Comparison of ENCODE assay signal across 8 cellular contexts in the genomic region with DNA sequence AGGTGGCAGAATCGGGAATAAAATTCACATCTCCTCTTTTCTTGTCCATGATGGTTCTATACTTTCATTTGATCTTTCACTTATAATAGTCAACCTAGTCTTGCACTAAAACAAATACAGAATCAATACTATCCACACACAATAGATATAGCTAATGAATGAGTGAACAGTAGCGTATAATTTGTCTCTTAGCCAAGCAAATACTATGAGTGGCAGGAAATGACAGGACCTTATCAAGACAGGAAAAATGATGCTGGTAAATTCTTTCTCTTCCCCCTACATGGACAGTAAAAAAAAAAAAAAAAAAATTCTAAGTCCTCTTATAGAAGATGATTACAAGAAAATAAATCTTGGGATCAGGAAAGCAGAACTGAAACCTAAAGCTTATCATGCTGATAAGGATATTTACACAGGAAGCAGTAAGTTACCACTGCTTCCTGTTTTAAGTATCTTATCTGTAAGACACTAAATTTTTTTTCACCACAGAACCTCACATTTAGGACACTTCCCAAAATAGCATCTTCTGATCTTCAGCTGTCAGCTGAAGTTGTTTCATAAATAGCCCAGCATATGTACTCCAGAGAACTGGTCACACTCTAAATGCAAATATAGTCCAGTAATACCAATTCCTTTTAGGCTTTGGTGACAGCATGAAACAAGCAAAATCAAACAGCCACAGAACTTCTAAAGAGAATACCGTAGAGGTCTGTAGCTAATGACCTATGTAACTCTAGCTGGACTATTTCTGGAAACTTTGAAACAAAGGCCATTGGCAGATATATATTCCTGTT. TPM values are rescaled to one million over a fixed set of nuclear protein-coding genes. Genes with fewer than 3 reads are reported as not detected.
DNase-seq lines count a peak whose midpoint lies in the region; ATAC-seq and TF ChIP-seq lines count a peak whose summit lies in the region.

No MANE protein-coding gene starts in this region.

- H4K20me1 ChIP-seq in DOHH2 (ENCODE audit: control insufficient read depth, insufficient read depth, low read depth, low read length) = no peaks in the 10 kb centered on the region

- peaks cover 29% of the 10 kb centered on the region for H3K4me1 Mint-ChIP-seq in activated T-helper 1 cell treated with anti-CD3 and anti-CD28 coated beads, Interleukin-12 subunit alpha, Interleukin-12 subunit beta, Interleukin-2, Interleukin-4 antibody, amounts not matched to agents 30 ng/mL and 10 ng/mL and 1 ng/mL, durations not matched to agents 14 hours and 24 hours and 36 hours (ENCODE audit: low read depth)

- H3K36me3 Mint-ChIP-seq in activated T-helper 1 cell treated with anti-CD3 and anti-CD28 coated beads, Interleukin-12 subunit alpha, Interleukin-12 subunit beta, Interleukin-2, Interleukin-4 antibody, amounts not matched to agents 30 ng/mL and 10 ng/mL and 1 ng/mL, durations not matched to agents 14 hours and 24 hours and 36 hours (ENCODE audit: low read depth) = peaks cover 18% of the 10 kb centered on the region

- no peaks in the 10 kb centered on the region for H3K9me2 ChIP-seq in DOHH2 (replicated peaks; ENCODE audit: control insufficient read depth, low read length)

- no peaks in the 10 kb centered on the region for H3K9me3 ChIP-seq in DOHH2 (ENCODE audit: control insufficient read depth, insufficient read depth, low read length)
- H3K9me3 ChIP-seq in lower lobe of right lung = peaks cover 8% of the 10 kb centered on the region

- H3K27ac Mint-ChIP-seq in activated T-helper 1 cell treated with anti-CD3 and anti-CD28 coated beads, Interleukin-12 subunit alpha, Interleukin-12 subunit beta, Interleukin-2, Interleukin-4 antibody, amounts not matched to agents 30 ng/mL and 10 ng/mL and 1 ng/mL, durations not matched to agents 14 hours and 24 hours and 36 hours = peak overlapping the region; percentile 31

- peaks cover 18% of the 10 kb centered on the region for H3F3A ChIP-seq in DOHH2 (ENCODE audit: control insufficient read depth, insufficient read depth)

- H3K27me3 ChIP-seq in DOHH2 (ENCODE audit: control insufficient read depth, low read length) (no peaks in the 10 kb centered on the region), lower lobe of right lung (ENCODE audit: low read depth) (no peaks in the 10 kb centered on the region)

- DNase-seq in activated T-helper 1 cell treated with anti-CD3 and anti-CD28 coated beads, Interleukin-12 subunit alpha, Interleukin-12 subunit beta, Interleukin-2, Interleukin-4 antibody, amounts not matched to agents 30 ng/mL and 10 ng/mL and 1 ng/mL, durations not matched to agents 14 hours and 24 hours and 36 hours (ENCODE audit: low spot score) = no peak
- no peak for DNase-seq in lower lobe of right lung
- no peak for DNase-seq in stimulated activated CD4-positive, alpha-beta T cell treated with anti-CD3 and anti-CD28 coated beads, Interleukin-12 subunit alpha, Interleukin-12 subunit beta, amount 100 ng/mL, for 4 hours
- no peak for DNase-seq in substantia nigra (lab: John Stamatoyannopoulos, UW)
- DNase-seq in activated CD8-positive, alpha-beta memory T cell treated with anti-CD3 and anti-CD28 coated beads for 24 hours = no peak

- intact Hi-C loops in activated T-helper 1 cell treated with anti-CD3 and anti-CD28 coated beads, Interleukin-12 subunit alpha, Interleukin-12 subunit beta, Interleukin-2, Interleukin-4 antibody, amounts not matched to agents 30 ng/mL and 10 ng/mL and 1 ng/mL, durations not matched to agents 14 hours and 24 hours and 36 hours (cut with micrococcal nuclease) = loop anchor here (2.0 kb wide), 1 partner anchor 18 kb away; no protein-coding TSS in a partner anchor
- intact Hi-C loops in lower lobe of right lung (cut with DNase I) = no loop called here

- H3K27me3 Mint-ChIP-seq in activated T-helper 1 cell treated with anti-CD3 and anti-CD28 coated beads, Interleukin-12 subunit alpha, Interleukin-12 subunit beta, Interleukin-2, Interleukin-4 antibody, amounts not matched to agents 30 ng/mL and 10 ng/mL and 1 ng/mL, durations not matched to agents 14 hours and 24 hours and 36 hours (ENCODE audit: insufficient read depth) = no peaks in the 10 kb centered on the region

- H3K36me3 ChIP-seq in DOHH2 (ENCODE audit: control insufficient read depth, low read length) (0 out of 2 replicates have a peak, but pooled peaks cover 3% of the 10 kb centered on the region), lower lobe of right lung (no peaks in the 10 kb centered on the region)

- H3K4me3 ChIP-seq in DOHH2 (ENCODE audit: low read length) = peak overlapping the region; percentile 51
- H3K4me3 ChIP-seq in lower lobe of right lung = no peak overlapping the region

- peaks cover 21% of the 10 kb centered on the region for H3K9me3 Mint-ChIP-seq in activated T-helper 1 cell treated with anti-CD3 and anti-CD28 coated beads, Interleukin-12 subunit alpha, Interleukin-12 subunit beta, Interleukin-2, Interleukin-4 antibody, amounts not matched to agents 30 ng/mL and 10 ng/mL and 1 ng/mL, durations not matched to agents 14 hours and 24 hours and 36 hours

- peak overlapping the region; percentile 64 for H3K4me2 ChIP-seq in DOHH2 (ENCODE audit: low read length)

- peak overlapping the region; percentile 45 for H3K4me3 Mint-ChIP-seq in activated T-helper 1 cell treated with anti-CD3 and anti-CD28 coated beads, Interleukin-12 subunit alpha, Interleukin-12 subunit beta, Interleukin-2, Interleukin-4 antibody, amounts not matched to agents 30 ng/mL and 10 ng/mL and 1 ng/mL, durations not matched to agents 14 hours and 24 hours and 36 hours

- peak; percentile 97 for ATAC-seq in GM21367 (IDR thresholded peaks at IDR 0.05; ENCODE audit: unreplicated experiment)
- peak; percentile 98 for ATAC-seq in HG03558 (IDR thresholded peaks at IDR 0.05; ENCODE audit: extremely low read depth, unreplicated experiment)
- peak; percentile 51 to 55 for ATAC-seq in lower lobe of right lung

- peaks cover 7% of the 10 kb centered on the region for H3K79me2 ChIP-seq in DOHH2 (ENCODE audit: control insufficient read depth, low read length)

- H3K4me1 ChIP-seq in DOHH2 (ENCODE audit: control insufficient read depth, low read length) (peaks cover 46% of the 10 kb centered on the region), lower lobe of right lung (peaks cover 30% of the 10 kb centered on the region)

- TF ChIP-seq CTCF in DOHH2 (IDR thresholded peaks at IDR 0.05; ENCODE audit: low read depth, low read length, poor library complexity, severe bottlenecking) = no peak
- no peak for TF ChIP-seq CTCF in lower lobe of right lung (IDR thresholded peaks at IDR 0.05)

- H3K27ac ChIP-seq in DOHH2 (ENCODE audit: low read depth, low read length) (peak overlapping the region; percentile 73), lower lobe of right lung (no peak overlapping the region), substantia nigra (ENCODE audit: low read depth, low read length, poor library complexity, severe bottlenecking) (no peak overlapping the region)

RNA-seq across cellular contexts. Expression of a gene that starts 27.0 kb away (rescaled TPM):
- total RNA-seq in activated T-helper 1 cell treated with anti-CD3 and anti-CD28 coated beads, Interleukin-12 subunit alpha, Interleukin-12 subunit beta, Interleukin-2, Interleukin-4 antibody, amounts not matched to agents 30 ng/mL and 10 ng/mL and 1 ng/mL, durations not matched to agents 14 hours and 24 hours and 36 hours = 3.8 and 4.2 TPM in 2 replicates
- total RNA-seq in lower lobe of right lung = 11.3 TPM
